Comparison of ENCODE assay signal across 9 cellular contexts in the genomic region with DNA sequence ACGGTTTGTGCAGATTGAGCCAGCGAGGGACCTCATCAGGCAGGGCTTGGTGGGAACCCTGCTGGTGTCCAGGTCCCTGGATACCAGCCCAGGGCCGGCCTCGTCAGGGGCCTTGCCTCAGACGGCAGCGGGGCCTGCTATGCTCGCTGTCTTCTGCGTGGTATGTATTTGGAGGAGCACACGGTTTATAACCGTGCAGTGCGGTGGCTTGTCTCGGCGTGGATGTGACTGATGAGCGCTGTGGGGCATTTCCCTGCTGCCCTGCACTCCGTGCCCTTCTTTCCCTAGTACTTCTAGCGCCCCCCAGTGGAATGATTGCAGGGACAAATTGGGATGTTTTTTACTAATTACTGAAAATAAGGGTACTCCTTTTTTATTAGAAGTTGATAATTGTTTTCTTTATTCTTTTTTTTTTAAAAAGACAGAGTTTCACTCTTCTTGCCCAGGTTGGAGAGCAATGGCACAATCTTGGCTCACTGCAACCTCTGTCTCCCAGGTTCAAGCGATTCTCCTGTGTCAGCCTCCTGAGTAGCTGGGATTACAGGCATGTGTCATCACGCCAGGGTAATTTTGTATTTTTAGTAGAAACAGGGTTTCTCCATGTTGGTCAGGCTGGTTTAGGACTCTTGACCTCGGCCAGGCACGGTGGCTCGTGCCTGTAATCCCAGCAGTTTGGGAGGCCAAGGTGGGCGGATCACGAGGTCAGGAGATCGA. TPM values are rescaled to one million over a fixed set of nuclear protein-coding genes. Genes with fewer than 3 reads are reported as not detected.
DNase-seq lines count a peak whose midpoint lies in the region; ATAC-seq and TF ChIP-seq lines count a peak whose summit lies in the region.
"Had no signal": no experiment of that assay in that cellular context is flagged by ENCODE, and none has a peak within 500 bp of the region (broad histone marks: within the 10 kb centered on the region; RNA-seq: fewer than 3 reads in every experiment).

No MANE protein-coding gene starts in this region.

- no peak for DNase-seq in AG09319 (ENCODE audit: extremely low read depth, low read depth)
- DNase-seq in GM23338 (ENCODE audit: low spot score): peak; percentile 90
- peak; percentile 76 for DNase-seq in SK-N-SH
- peak; percentile 27 for DNase-seq in effector CD4-positive, alpha-beta T cell
- peak; percentile 72 for DNase-seq in midbrain (lab: John Stamatoyannopoulos, UW)
- no peak for DNase-seq in activated T-helper 2 cell treated with anti-CD3 and anti-CD28 coated beads, Interferon-gamma antibody, Interleukin-2, Interleukin-4, amounts not matched to agents 10 μg/mL and 5 μg/mL and 100 μg/mL, durations not matched to agents 14 hours and 24 hours and 36 hours (ENCODE audit: low spot score)
- DNase-seq in ureter (ENCODE audit: low spot score): no peak

- peak; percentile 93 for ATAC-seq in GM23338
- no peak for ATAC-seq in HG03108 (IDR thresholded peaks at IDR 0.05; ENCODE audit: unreplicated experiment)

- peak; percentile 71 for TF ChIP-seq RAD21 in SK-N-SH (IDR thresholded peaks at IDR 0.05; ENCODE audit: low read length)

- H2AFZ ChIP-seq in GM23338 (no peak overlapping the region), SK-N-SH (ENCODE audit: low read depth) (no peak overlapping the region)

- H3K36me3 Mint-ChIP-seq in GM23338 (ENCODE audit: low read depth): peaks cover 75% of the 10 kb centered on the region
- peaks cover 61% of the 10 kb centered on the region for H3K36me3 Mint-ChIP-seq in activated T-helper 2 cell treated with anti-CD3 and anti-CD28 coated beads, Interferon-gamma antibody, Interleukin-2, Interleukin-4, amounts not matched to agents 10 μg/mL and 5 μg/mL and 100 μg/mL, durations not matched to agents 14 hours and 24 hours and 36 hours (ENCODE audit: low read depth)

- no peak for TF ChIP-seq EP300 in SK-N-SH (IDR thresholded peaks at IDR 0.05; ENCODE audit: borderline replicate concordance in 1 of 2, low read depth in 1 of 2, low read length in 1 of 2)

- peaks cover 9% of the 10 kb centered on the region; the same call in 1 of the 2 replicates for H3F3A ChIP-seq in GM23338 (replicated peaks; ENCODE audit: low read depth)
- H3F3A ChIP-seq in SK-N-SH (replicated peaks; ENCODE audit: insufficient read depth): no peaks in the 10 kb centered on the region

- no peaks in the 10 kb centered on the region for H3K4me1 ChIP-seq in GM23338 (ENCODE audit: insufficient read depth)
- H3K4me1 ChIP-seq in SK-N-SH (ENCODE audit: control insufficient read depth in 1 of 2, insufficient read depth in 2 of 2, low read depth in 1 of 2, low read length in 1 of 2): no peaks in the 10 kb centered on the region

- H3K79me2 ChIP-seq in GM23338 (replicated peaks; ENCODE audit: insufficient read depth) (peaks cover 30% of the 10 kb centered on the region), SK-N-SH (ENCODE audit: insufficient read depth) (peaks cover 22% of the 10 kb centered on the region; the same call in 1 of the 2 replicates)

- peak; percentile 64 for TF ChIP-seq CTCF in AG09319 (IDR thresholded peaks at IDR 0.05; ENCODE audit: low read depth, low read length)
- peak; percentile 82 for TF ChIP-seq CTCF in GM23338 (conservative IDR thresholded peaks at IDR 0.05; ENCODE audit: low read depth in 2 of 2)
- TF ChIP-seq CTCF in SK-N-SH (IDR thresholded peaks at IDR 0.05): peak; percentile 85

- no peak overlapping the region for H3K9ac ChIP-seq in SK-N-SH

- no peaks in the 10 kb centered on the region for H3K9me3 Mint-ChIP-seq in GM23338
- H3K9me3 Mint-ChIP-seq in activated T-helper 2 cell treated with anti-CD3 and anti-CD28 coated beads, Interferon-gamma antibody, Interleukin-2, Interleukin-4, amounts not matched to agents 10 μg/mL and 5 μg/mL and 100 μg/mL, durations not matched to agents 14 hours and 24 hours and 36 hours: no peaks in the 10 kb centered on the region

- peaks cover 30% of the 10 kb centered on the region for H4K20me1 ChIP-seq in GM23338 (replicated peaks; ENCODE audit: insufficient read depth)
- H4K20me1 ChIP-seq in SK-N-SH (ENCODE audit: insufficient read depth): peaks cover 3% of the 10 kb centered on the region; the same call in 1 of the 2 replicates

- H3K4me2 ChIP-seq in GM23338 (no peak overlapping the region), SK-N-SH (no peak overlapping the region)

- no peak overlapping the region for H3K27ac ChIP-seq in GM23338 (ENCODE audit: low read depth)
- H3K27ac ChIP-seq in SK-N-SH (ENCODE audit: low read depth in 2 of 2, low read length in 1 of 2): no peak overlapping the region
- H3K27ac ChIP-seq: epithelial cell of prostate had no signal

- peaks cover 5% of the 10 kb centered on the region for H3K27me3 Mint-ChIP-seq in GM23338 (ENCODE audit: insufficient read depth, low read depth, poor library complexity)
- H3K27me3 Mint-ChIP-seq in activated T-helper 2 cell treated with anti-CD3 and anti-CD28 coated beads, Interferon-gamma antibody, Interleukin-2, Interleukin-4, amounts not matched to agents 10 μg/mL and 5 μg/mL and 100 μg/mL, durations not matched to agents 14 hours and 24 hours and 36 hours (ENCODE audit: low read depth): no peaks in the 10 kb centered on the region

- CTCF ChIA-PET in SK-N-SH (lab: Yijun Ruan, JAX): interaction anchor here (0.8 to 5.0 kb wide), 9 partner anchors 8 to 335 kb away, joined by 3 to 33 read pairs (median 4); no protein-coding TSS in a partner anchor

- H3K9me2 ChIP-seq in GM23338 (ENCODE audit: insufficient read depth) (no peaks in the 10 kb centered on the region), SK-N-SH (no peaks in the 10 kb centered on the region)

- H3K9me3 ChIP-seq in SK-N-SH: no peaks in the 10 kb centered on the region

- no peak overlapping the region for H3K4me3 Mint-ChIP-seq in GM23338
- H3K4me3 Mint-ChIP-seq in activated T-helper 2 cell treated with anti-CD3 and anti-CD28 coated beads, Interferon-gamma antibody, Interleukin-2, Interleukin-4, amounts not matched to agents 10 μg/mL and 5 μg/mL and 100 μg/mL, durations not matched to agents 14 hours and 24 hours and 36 hours (ENCODE audit: low read depth): no peak overlapping the region

- WGBS in SK-N-SH (ENCODE audit: low lambda C conversion rate): 88% methylated on average over 24 of the region's 24 CpGs

- no peak overlapping the region for H3K4me3 ChIP-seq in GM23338
- H3K4me3 ChIP-seq in SK-N-SH (ENCODE audit: low read depth in 2 of 2, low read length in 1 of 2): no peak overlapping the region

- no peak overlapping the region for H3K27ac Mint-ChIP-seq in GM23338
- no peak overlapping the region for H3K27ac Mint-ChIP-seq in activated T-helper 2 cell treated with anti-CD3 and anti-CD28 coated beads, Interferon-gamma antibody, Interleukin-2, Interleukin-4, amounts not matched to agents 10 μg/mL and 5 μg/mL and 100 μg/mL, durations not matched to agents 14 hours and 24 hours and 36 hours

- intact Hi-C loops in activated T-helper 2 cell treated with anti-CD3 and anti-CD28 coated beads, Interferon-gamma antibody, Interleukin-2, Interleukin-4, amounts not matched to agents 10 μg/mL and 5 μg/mL and 100 μg/mL, durations not matched to agents 14 hours and 24 hours and 36 hours (cut with micrococcal nuclease): no loop called here

- H3K27me3 ChIP-seq in GM23338 (ENCODE audit: insufficient read depth) (no peaks in the 10 kb centered on the region), SK-N-SH (ENCODE audit: insufficient read depth) (no peaks in the 10 kb centered on the region)

- H3K36me3 ChIP-seq in GM23338 (ENCODE audit: insufficient read depth): peaks cover 42% of the 10 kb centered on the region
- H3K36me3 ChIP-seq in SK-N-SH (replicated peaks in 1 of 2; ENCODE audit: control insufficient read depth in 1 of 2, insufficient read depth in 2 of 2, low read length in 1 of 2): peaks cover 33 to 51% of the 10 kb centered on the region in 2 experiments

- POLR2A ChIA-PET in SK-N-SH (lab: Yijun Ruan, JAX): no interaction called here

- no peaks in the 10 kb centered on the region for H3K4me1 Mint-ChIP-seq in GM23338
- H3K4me1 Mint-ChIP-seq in activated T-helper 2 cell treated with anti-CD3 and anti-CD28 coated beads, Interferon-gamma antibody, Interleukin-2, Interleukin-4, amounts not matched to agents 10 μg/mL and 5 μg/mL and 100 μg/mL, durations not matched to agents 14 hours and 24 hours and 36 hours (ENCODE audit: low read depth): peaks cover 4% of the 10 kb centered on the region

TF ChIP-seq in GM23338, 12 proteins besides CTCF, POLR2A, EP300 and RAD21 (continues in another document):
- no peak for TF ChIP-seq NANOG (IDR thresholded peaks at IDR 0.05; ENCODE audit: borderline replicate concordance)
- no peak for TF ChIP-seq EZH2phosphoT487 (IDR thresholded peaks at IDR 0.05; ENCODE audit: unreplicated experiment)

TF ChIP-seq in SK-N-SH, 30 proteins besides CTCF, POLR2A, EP300 and RAD21:
- TF ChIP-seq RXRA (IDR thresholded peaks at IDR 0.05; ENCODE audit: borderline replicate concordance, low read depth) (no peak), SMC3 (IDR thresholded peaks at IDR 0.05; ENCODE audit: low read depth, low read length) (peak; percentile 33)

RNA-seq across cellular contexts. Expression of a gene that starts 15.3 kb away (rescaled TPM):
- total RNA-seq in GM23338 (2014; rRNA removed; shearing (Covaris generic)): 116 and 122 TPM in 2 replicates
- polyA plus RNA-seq in GM23338 (2016; fragmentation: Nextera tagmentation; extraction: Ambion mirVana) (72.4 and 75.0 TPM in 2 replicates), SK-N-SH (2012; rRNA removed) (78.7 and 107 TPM in 2 replicates)
- polyA plus RNA-seq in SK-N-SH (2012; cell fraction: cytosol; rRNA removed): 40.1 and 54.1 TPM in 2 replicates
- polyA plus RNA-seq in SK-N-SH (2012; cell fraction: nucleus; rRNA removed): 188 and 264 TPM in 2 replicates
- total RNA-seq in activated T-helper 2 cell treated with anti-CD3 and anti-CD28 coated beads, Interferon-gamma antibody, Interleukin-2, Interleukin-4, amounts not matched to agents 10 μg/mL and 5 μg/mL and 100 μg/mL, durations not matched to agents 14 hours and 24 hours and 36 hours: 120 and 125 TPM in 2 replicates
- 122 TPM for total RNA-seq in ureter

RNA-seq across cellular contexts. Expression of a gene that starts 31.8 kb away (rescaled TPM):
- total RNA-seq in GM23338 (2014; rRNA removed; shearing (Covaris generic)): 11.0 and 12.9 TPM in 2 replicates
- polyA plus RNA-seq in GM23338 (2016; fragmentation: Nextera tagmentation; extraction: Ambion mirVana): 5.3 TPM in 2 replicates
- 4.3 and 9.9 TPM in 2 replicates for polyA plus RNA-seq in SK-N-SH (2012; rRNA removed)
- 6.7 and 9.8 TPM in 2 replicates for polyA plus RNA-seq in SK-N-SH (2012; cell fraction: cytosol; rRNA removed)
- 23.0 and 32.8 TPM in 2 replicates for polyA plus RNA-seq in SK-N-SH (2012; cell fraction: nucleus; rRNA removed)
- total RNA-seq in activated T-helper 2 cell treated with anti-CD3 and anti-CD28 coated beads, Interferon-gamma antibody, Interleukin-2, Interleukin-4, amounts not matched to agents 10 μg/mL and 5 μg/mL and 100 μg/mL, durations not matched to agents 14 hours and 24 hours and 36 hours: 3.6 and 4.0 TPM in 2 replicates
- 27.0 TPM for total RNA-seq in ureter

RNA-seq across cellular contexts. Expression of a gene that starts 50.7 kb away (rescaled TPM):
- total RNA-seq in GM23338 (2014; rRNA removed; shearing (Covaris generic)): 13.2 and 15.9 TPM in 2 replicates
- polyA plus RNA-seq in GM23338 (2016; fragmentation: Nextera tagmentation; extraction: Ambion mirVana) (15.1 and 16.7 TPM in 2 replicates), SK-N-SH (2012; rRNA removed) (54.3 and 68.2 TPM in 2 replicates)
- polyA plus RNA-seq in SK-N-SH (2012; cell fraction: cytosol; rRNA removed): 54.0 and 58.2 TPM in 2 replicates
- polyA plus RNA-seq in SK-N-SH (2012; cell fraction: nucleus; rRNA removed): 55.7 and 57.5 TPM in 2 replicates
- total RNA-seq in activated T-helper 2 cell treated with anti-CD3 and anti-CD28 coated beads, Interferon-gamma antibody, Interleukin-2, Interleukin-4, amounts not matched to agents 10 μg/mL and 5 μg/mL and 100 μg/mL, durations not matched to agents 14 hours and 24 hours and 36 hours: 39.6 and 42.3 TPM in 2 replicates
- 25.7 TPM for total RNA-seq in ureter

Comparison
In these comparisons a context has a peak if more than half of its experiments do, and no peak if none do; other contexts are left out.
1. DNase-seq: peak in GM23338 (single experiment), SK-N-SH (single experiment), effector CD4-positive, alpha-beta T cell (single experiment) and midbrain (single experiment); none in AG09319 (single experiment), activated T-helper 2 cell treated with anti-CD3 and anti-CD28 coated beads, Interferon-gamma antibody, Interleukin-2, Interleukin-4, amounts not matched to agents 10 μg/mL and 5 μg/mL and 100 μg/mL, durations not matched to agents 14 hours and 24 hours and 36 hours (single experiment) and ureter (single experiment).
2. Peak in every context shown above with its lines, with median percentiles within 50 percentile points of each other: CTCF ChIP-seq.